8 cellular contexts compared by ENCODE assay signal in the genomic region with DNA sequence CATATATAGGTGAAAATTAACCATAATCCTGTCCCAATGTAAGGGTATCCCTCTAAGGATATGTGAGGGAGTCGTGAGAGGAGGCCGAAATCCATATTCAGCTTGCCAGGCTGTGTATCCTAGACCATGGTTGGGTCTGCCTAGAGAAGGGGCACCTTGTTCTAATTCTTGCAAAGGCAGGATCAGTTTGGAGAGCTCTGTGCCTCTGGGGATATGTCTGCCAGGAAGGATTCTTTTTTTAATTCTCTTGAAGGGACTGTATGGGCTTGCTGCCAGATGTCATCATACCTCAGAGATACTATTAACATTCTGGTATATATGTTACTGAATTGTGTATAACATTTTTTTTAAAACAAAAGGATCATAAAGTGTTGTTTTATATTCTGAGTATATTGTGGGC. TPM values are rescaled to one million over a fixed set of nuclear protein-coding genes. Genes with fewer than 3 reads are reported as not detected.
DNase-seq lines count a peak whose midpoint lies in the region; ATAC-seq and TF ChIP-seq lines count a peak whose summit lies in the region.

No MANE protein-coding gene starts in this region.

- peaks cover 7 to 28% of the 10 kb centered on the region in 2 donors for H3K4me1 ChIP-seq in naive thymus-derived CD4-positive, alpha-beta T cell (ENCODE audit: control insufficient read depth in 2 of 2, insufficient read depth in 2 of 2, low read length in 2 of 2)

- peaks cover 23% of the 10 kb centered on the region for H3K36me3 ChIP-seq in MG63
- no peaks in the 10 kb centered on the region for H3K36me3 ChIP-seq in naive thymus-derived CD4-positive, alpha-beta T cell (ENCODE audit: control insufficient read depth in 2 of 3, insufficient read depth in 3 of 3, low read length in 3 of 3)

- H3K36me3 Mint-ChIP-seq in brain = peaks cover 14% of the 10 kb centered on the region
- peaks cover 0 to 8% (median 0%) of the 10 kb centered on the region in 5 donors for H3K36me3 Mint-ChIP-seq in naive thymus-derived CD4-positive, alpha-beta T cell

- intact Hi-C loops in naive thymus-derived CD4-positive, alpha-beta T cell (cut with micrococcal nuclease) = loop anchor here (5.0 to 10.0 kb wide), 4 partner anchors 146 to 1123 kb away; partner anchors contain the start of genes TFDP2 (in 2 of the 2), SLC25A36 (in 1 of the 2) and U2SURP (in 1 of the 2)

- H3K4me3 Mint-ChIP-seq in brain = peak overlapping the region; percentile 84 to 97 (median 94)
- peak overlapping the region in 8 of 10 donors; percentile 16 to 95 (median 82) for H3K4me3 Mint-ChIP-seq in naive thymus-derived CD4-positive, alpha-beta T cell

- CTCF ChIA-PET in naive thymus-derived CD4-positive, alpha-beta T cell (lab: Charles Lee) = interaction anchor here (2.4 kb wide), 1 partner anchor 34 kb away, joined by 11 read pairs; no protein-coding TSS in a partner anchor

- H3K4me1 Mint-ChIP-seq in brain = peaks cover 71% of the 10 kb centered on the region
- H3K4me1 Mint-ChIP-seq in naive thymus-derived CD4-positive, alpha-beta T cell = peaks cover 19 to 57% (median 51%) of the 10 kb centered on the region in 7 donors

- H3K9me3 Mint-ChIP-seq in brain = no peaks in the 10 kb centered on the region
- no peaks in the 10 kb centered on the region for H3K9me3 Mint-ChIP-seq in naive thymus-derived CD4-positive, alpha-beta T cell

- H3K27ac Mint-ChIP-seq in brain = peak overlapping the region; percentile 94 to 97 (median 96)
- peak overlapping the region in 4 of 9 donors; percentile 7 to 87 (median 79) for H3K27ac Mint-ChIP-seq in naive thymus-derived CD4-positive, alpha-beta T cell

- no peak overlapping the region for H3K27ac ChIP-seq in naive thymus-derived CD4-positive, alpha-beta T cell (ENCODE audit: low read depth, low read length)

- H3K9me3 ChIP-seq in MG63 = no peaks in the 10 kb centered on the region
- H3K9me3 ChIP-seq in naive thymus-derived CD4-positive, alpha-beta T cell (ENCODE audit: control insufficient read depth in 2 of 3, low read length in 3 of 3) = no peaks in the 10 kb centered on the region

- no peak for TF ChIP-seq CTCF in brain (conservative IDR thresholded peaks at IDR 0.05)

- POLR2A ChIA-PET in naive thymus-derived CD4-positive, alpha-beta T cell (lab: Charles Lee) = interaction anchor here (0.5 to 5.3 kb wide), 2 partner anchors 82 to 1906 kb away, joined by 3 to 44 read pairs; no protein-coding TSS in a partner anchor

- H3K27me3 ChIP-seq in MG63 = no peaks in the 10 kb centered on the region
- no peaks in the 10 kb centered on the region for H3K27me3 ChIP-seq in naive thymus-derived CD4-positive, alpha-beta T cell (ENCODE audit: control insufficient read depth in 2 of 2, insufficient read depth in 2 of 2, low read length in 2 of 2)

- no peak for ATAC-seq in naive thymus-derived CD4-positive, alpha-beta T cell
- no peak for ATAC-seq in GM18867 (IDR thresholded peaks at IDR 0.05; ENCODE audit: unreplicated experiment)

- DNase-seq in DMS 273 treated with DMSO at 0.1 percent for 48 hours (lab: John Stamatoyannopoulos, UW) (peak; percentile 27), MG63 (peak; percentile 27), anterior cingulate cortex (lab: John Stamatoyannopoulos, UW) (no peak), GM19240 (ENCODE audit: insufficient read length, low spot score) (no peak), activated gamma-delta T cell (lab: John Stamatoyannopoulos, UW) (no peak)
- DNase-seq in naive thymus-derived CD4-positive, alpha-beta T cell = no peak

- H3K4me3 ChIP-seq in MG63 = peak overlapping the region; percentile 86
- no peak overlapping the region for H3K4me3 ChIP-seq in naive thymus-derived CD4-positive, alpha-beta T cell (ENCODE audit: low read length)

- no peaks in the 10 kb centered on the region for H3K27me3 Mint-ChIP-seq in brain
- no peaks in the 10 kb centered on the region for H3K27me3 Mint-ChIP-seq in naive thymus-derived CD4-positive, alpha-beta T cell

RNA-seq across cellular contexts. Expression of gene ATP1B3, which starts 2.4 kb away (rescaled TPM):
- total RNA-seq in MG63 (2014; rRNA removed; shearing (Covaris generic); ENCODE audit: low replicate concordance) = 35.5 and 38.5 TPM in 2 replicates
- 75.2 TPM for polyA plus RNA-seq in brain (ENCODE audit: insufficient read depth, low read depth, low replicate concordance)
- total RNA-seq in naive thymus-derived CD4-positive, alpha-beta T cell = 100 to 1,000 TPM in 1 of 5 experiments, 10 to 100 TPM in 4; 24.2 to 104 (median 33.9) TPM
- 10 to 100 TPM; 72.2 to 81.5 TPM for polyA plus RNA-seq in naive thymus-derived CD4-positive, alpha-beta T cell

Comparison
In these comparisons a context has a peak if more than half of its experiments do, and no peak if none do; other contexts are left out.
1. DNase-seq: peak in DMS 273 treated with DMSO at 0.1 percent for 48 hours (single experiment) and MG63 (single experiment); none in naive thymus-derived CD4-positive, alpha-beta T cell (0 of 9), anterior cingulate cortex (0 of 58), GM19240 (single experiment) and activated gamma-delta T cell (single experiment).